1 cellular context compared by ENCODE assay signal in genomic region chr2:3460831-3461544, GRCh38.
TF ChIP-seq lines count a peak whose summit lies in the region.

No MANE protein-coding gene starts in this region.

TF ChIP-seq in neural cell, 6 proteins besides CTCF, POLR2A, EP300 and RAD21 (continued from another document):
- TF ChIP-seq REST (IDR thresholded peaks at IDR 0.05; ENCODE audit: borderline replicate concordance): no peak
- TF ChIP-seq SMC3 (conservative IDR thresholded peaks at IDR 0.05; ENCODE audit: poor library complexity): no peak
- no peak for TF ChIP-seq TAF1 (IDR thresholded peaks at IDR 0.05; ENCODE audit: low read depth)
